In genomic region chr9:75149841-75150241, GRCh38 we compare ENCODE assay signal across 11 cellular contexts.
A peak's percentile ranks its signal among the peaks of the same experiment; 100 is the strongest.
DNase-seq lines count a peak whose midpoint lies in the region; ATAC-seq and TF ChIP-seq lines count a peak whose summit lies in the region.
"Had no signal": no experiment of that assay in that cellular context is flagged by ENCODE, and none has a peak within 500 bp of the region (broad histone marks: within the 10 kb centered on the region; RNA-seq: fewer than 3 reads in every experiment).

No MANE protein-coding gene starts in this region.

- peaks cover 81% of the 10 kb centered on the region for H3K4me1 Mint-ChIP-seq in activated CD4-positive, alpha-beta T cell treated with anti-CD3 and anti-CD28 coated beads, Interleukin-2, amount 10 ng/mL, durations not matched to agents 7 days and 5 days

- TF ChIP-seq POLR2A in spleen (IDR thresholded peaks at IDR 0.05), result no peak

- H3K36me3 ChIP-seq in spleen, result peaks cover 0 to 86% (median 27%) of the 10 kb centered on the region in 6 donors

- peaks cover 0 to 4% (median under 1%) of the 10 kb centered on the region in 8 donors for H3K9me3 ChIP-seq in spleen
- H3K9me3 ChIP-seq: A549 had no signal

- peaks cover 70% of the 10 kb centered on the region for H3K36me3 Mint-ChIP-seq in activated CD4-positive, alpha-beta T cell treated with anti-CD3 and anti-CD28 coated beads, Interleukin-2, amount 10 ng/mL, durations not matched to agents 7 days and 5 days (ENCODE audit: low read depth)

- CTCF ChIA-PET in activated CD4-positive, alpha-beta T cell treated with anti-CD3 and anti-CD28 coated beads, Interleukin-2, amount 10 ng/mL, durations not matched to agents 7 days and 5 days (lab: Charles Lee), result interaction anchor here (0.6 to 1.1 kb wide), 4 partner anchors 8 to 196 kb away, joined by 3 to 4 read pairs (median 3); partner anchors contain the start of genes NMRK1 and OSTF1

- no peaks in the 10 kb centered on the region for H3K27me3 Mint-ChIP-seq in activated CD4-positive, alpha-beta T cell treated with anti-CD3 and anti-CD28 coated beads, Interleukin-2, amount 10 ng/mL, durations not matched to agents 7 days and 5 days

- peak overlapping the region; percentile 13 to 83 (median 66) for H3K27ac ChIP-seq in spleen
- H3K27ac ChIP-seq: A549 had no signal

- no peak for ATAC-seq in HG03565 (IDR thresholded peaks at IDR 0.05; ENCODE audit: unreplicated experiment)
- ATAC-seq: A549 had no signal

- in situ Hi-C loops in G401 (cut with HindIII; ENCODE audit: low sequenced_read_pairs), result no loop called here

- peaks cover 12% of the 10 kb centered on the region for H3K9me3 Mint-ChIP-seq in activated CD4-positive, alpha-beta T cell treated with anti-CD3 and anti-CD28 coated beads, Interleukin-2, amount 10 ng/mL, durations not matched to agents 7 days and 5 days

- POLR2A ChIA-PET in activated CD4-positive, alpha-beta T cell treated with anti-CD3 and anti-CD28 coated beads, Interleukin-2, amount 10 ng/mL, durations not matched to agents 7 days and 5 days (lab: Charles Lee), result no interaction called here

- H3K4me3 Mint-ChIP-seq in activated CD4-positive, alpha-beta T cell treated with anti-CD3 and anti-CD28 coated beads, Interleukin-2, amount 10 ng/mL, durations not matched to agents 7 days and 5 days, result peak overlapping the region; percentile 46

- no peaks in the 10 kb centered on the region for H3K27me3 ChIP-seq in spleen (replicated peaks in 1 of 7)

- peak overlapping the region; percentile 92 for H3K27ac Mint-ChIP-seq in activated CD4-positive, alpha-beta T cell treated with anti-CD3 and anti-CD28 coated beads, Interleukin-2, amount 10 ng/mL, durations not matched to agents 7 days and 5 days

- H3K4me1 ChIP-seq in spleen, result peaks cover 11 to 88% (median 58%) of the 10 kb centered on the region in 6 donors
- H3K4me1 ChIP-seq: A549 had no signal

- TF ChIP-seq CTCF in choroid plexus epithelial cell (conservative IDR thresholded peaks at IDR 0.05; ENCODE audit: low read depth, low read length) (no peak), spleen (IDR thresholded peaks at IDR 0.05 in 8 of 11, conservative IDR thresholded peaks at IDR 0.05 in 3 of 11) (no peak)

- no peak for DNase-seq in activated CD4-positive, alpha-beta T cell treated with anti-CD3 and anti-CD28 coated beads, Interleukin-2, amount 10 ng/mL, durations not matched to agents 7 days and 5 days
- DNase-seq in activated CD4-positive, alpha-beta T cell treated with anti-CD3 and anti-CD28 coated beads for 4 hours, result no peak
- peak; percentile 16 for DNase-seq in SIG-M5 (lab: John Stamatoyannopoulos, UW)
- DNase-seq in choroid plexus epithelial cell (ENCODE audit: low read depth), result peak; percentile 28
- DNase-seq in spleen, result no peak
- DNase-seq in DMS114 treated with DMSO at 0.1 percent for 48 hours (lab: John Stamatoyannopoulos, UW; ENCODE audit: unreplicated experiment), result no peak
- no peak for DNase-seq in G401 (ENCODE audit: low spot score)
- DNase-seq: hippocampal formation, retina had no signal

- H3K4me3 ChIP-seq in choroid plexus epithelial cell (ENCODE audit: low read depth, low read length) (no peak overlapping the region), spleen (peak overlapping the region in 1 of 8 donors; percentile 13)
- H3K4me3 ChIP-seq: A549 had no signal

- intact Hi-C loops in spleen (cut with DNase I; ENCODE audit: low total_unique reads), result no loop called here

- WGBS in spleen, 5 donors, result 28 to 59% (median 41%) methylated on average over 6 of the region's 6 CpGs

Comparison
In these comparisons a context has a peak if more than half of its experiments do, and no peak if none do; other contexts are left out.
1. DNase-seq: peak in SIG-M5 (single experiment) and choroid plexus epithelial cell (single experiment); none in activated CD4-positive, alpha-beta T cell treated with anti-CD3 and anti-CD28 coated beads, Interleukin-2, amount 10 ng/mL, durations not matched to agents 7 days and 5 days (single experiment), activated CD4-positive, alpha-beta T cell treated with anti-CD3 and anti-CD28 coated beads for 4 hours (0 of 2), spleen (single experiment), DMS114 treated with DMSO at 0.1 percent for 48 hours (single experiment) and G401 (single experiment).